8 cellular contexts compared by ENCODE assay signal in genomic region chrX:13750204-13750603, GRCh38. TPM values are rescaled to one million over a fixed set of nuclear protein-coding genes. Genes with fewer than 3 reads are reported as not detected.
A peak's percentile ranks its signal among the peaks of the same experiment; 100 is the strongest.
DNase-seq lines count a peak whose midpoint lies in the region; ATAC-seq lines count a peak whose summit lies in the region.

No MANE protein-coding gene starts in this region.

- H4K8ac ChIP-seq in trophoblast cell (ENCODE audit: low read depth, low read length), result no peak overlapping the region

- H3K36me3 Mint-ChIP-seq in effector memory CD8-positive, alpha-beta T cell (ENCODE audit: insufficient read depth), result peaks cover 44% of the 10 kb centered on the region

- DNase-seq in NCI-H2029 (lab: John Stamatoyannopoulos, UW), result peak; percentile 3
- DNase-seq in NCI-H2029 treated with DMSO at 0.1 percent for 48 hours (lab: John Stamatoyannopoulos, UW), result no peak
- DNase-seq in NOMO-1 treated with DMSO at 0.1 percent for 48 hours (lab: John Stamatoyannopoulos, UW; ENCODE audit: unreplicated experiment), result peak; percentile 61
- peak in 1 of 3 experiments; percentile 5 for DNase-seq in effector memory CD8-positive, alpha-beta T cell
- peak; percentile 20 to 71 for DNase-seq in trophoblast cell
- no peak for DNase-seq in mesenteric fat pad (ENCODE audit: low spot score)

- H2BK12ac ChIP-seq in trophoblast cell (ENCODE audit: low read length), result no peak overlapping the region

- H3K27ac Mint-ChIP-seq in effector memory CD8-positive, alpha-beta T cell, result peak overlapping the region; percentile 75 to 89

- H3K4me1 ChIP-seq in trophoblast cell (ENCODE audit: control insufficient read depth in 1 of 2, insufficient read depth in 2 of 2, low read length in 2 of 2), result no peaks in the 10 kb centered on the region

- H3K14ac ChIP-seq in trophoblast cell (ENCODE audit: low read length), result no peak overlapping the region

- H3K4me2 ChIP-seq in trophoblast cell (ENCODE audit: low read length), result no peak overlapping the region

- H3K4me3 Mint-ChIP-seq in effector memory CD8-positive, alpha-beta T cell, result no peak overlapping the region

- H3K36me3 ChIP-seq in trophoblast cell (ENCODE audit: control insufficient read depth in 1 of 2, insufficient read depth in 2 of 2, low read length in 2 of 2), result peaks cover 8 to 20% of the 10 kb centered on the region in 2 experiments

- no peak overlapping the region for H4K91ac ChIP-seq in trophoblast cell (ENCODE audit: low read depth, low read length)

- H3K27me3 Mint-ChIP-seq in effector memory CD8-positive, alpha-beta T cell, result no peaks in the 10 kb centered on the region

- H3K4me3 ChIP-seq in trophoblast cell (ENCODE audit: low read depth, low read length), result no peak overlapping the region

- no peak overlapping the region for H2BK5ac ChIP-seq in trophoblast cell (ENCODE audit: low read depth, low read length, poor library complexity)

- H4K12ac ChIP-seq in trophoblast cell (ENCODE audit: low read depth, low read length), result no peak overlapping the region

- H3K4ac ChIP-seq in trophoblast cell (ENCODE audit: low read depth, low read length), result no peak overlapping the region

- no peaks in the 10 kb centered on the region for H3K9me3 Mint-ChIP-seq in effector memory CD8-positive, alpha-beta T cell

- no peaks in the 10 kb centered on the region for H3K9me3 ChIP-seq in trophoblast cell (ENCODE audit: insufficient read depth, low read depth, low read length)

- no peak overlapping the region for H2AK5ac ChIP-seq in trophoblast cell (ENCODE audit: low read length)

- peaks cover 23 to 25% of the 10 kb centered on the region in 2 donors for H3K4me1 Mint-ChIP-seq in effector memory CD8-positive, alpha-beta T cell (ENCODE audit: low read depth in 2 of 2)

- H3K18ac ChIP-seq in trophoblast cell (ENCODE audit: low read length), result no peak overlapping the region

- H3K79me1 ChIP-seq in trophoblast cell (ENCODE audit: low read length), result no peaks in the 10 kb centered on the region

- H3K9ac ChIP-seq in trophoblast cell (ENCODE audit: low read length), result no peak overlapping the region

- no peaks in the 10 kb centered on the region for H3K27me3 ChIP-seq in trophoblast cell (ENCODE audit: insufficient read depth, low read length)

- ATAC-seq in HG03095 (IDR thresholded peaks at IDR 0.05; ENCODE audit: unreplicated experiment), result peak; percentile 67
- ATAC-seq in effector memory CD8-positive, alpha-beta T cell (replicated peaks), result peak; percentile 71
- no peak for ATAC-seq in GM18861 (IDR thresholded peaks at IDR 0.05; ENCODE audit: unreplicated experiment)

- no peak overlapping the region for H3K23ac ChIP-seq in trophoblast cell (ENCODE audit: low read length)

- no peaks in the 10 kb centered on the region for H3K79me2 ChIP-seq in trophoblast cell (ENCODE audit: control insufficient read depth, insufficient read depth, low read length, poor library complexity)

- no peak overlapping the region for H2BK120ac ChIP-seq in trophoblast cell (ENCODE audit: insufficient read depth, low read length, poor library complexity)

- H3K27ac ChIP-seq in trophoblast cell (ENCODE audit: low read depth, low read length), result no peak overlapping the region

- no peak overlapping the region for H2AFZ ChIP-seq in trophoblast cell (ENCODE audit: insufficient read depth, low read length, poor library complexity)

RNA-seq across cellular contexts. Expression of gene OFD1, which starts 15.7 kb away (rescaled TPM):
- polyA plus RNA-seq in trophoblast cell (2013), result 35.8 and 38.2 TPM in 2 replicates
- 14.4 TPM for total RNA-seq in mesenteric fat pad

RNA-seq across cellular contexts. Expression of gene TRAPPC2, which starts 15.8 kb away (rescaled TPM):
- 8.8 and 9.2 TPM in 2 replicates for polyA plus RNA-seq in trophoblast cell (2013)
- 7.2 TPM for total RNA-seq in mesenteric fat pad

Comparison
In these comparisons a context has a peak if more than half of its experiments do, and no peak if none do; other contexts are left out.
1. DNase-seq: peak in NCI-H2029 (single experiment), NOMO-1 treated with DMSO at 0.1 percent for 48 hours (single experiment) and trophoblast cell (2 of 2); none in NCI-H2029 treated with DMSO at 0.1 percent for 48 hours (single experiment) and mesenteric fat pad (single experiment).